In the genomic region with DNA sequence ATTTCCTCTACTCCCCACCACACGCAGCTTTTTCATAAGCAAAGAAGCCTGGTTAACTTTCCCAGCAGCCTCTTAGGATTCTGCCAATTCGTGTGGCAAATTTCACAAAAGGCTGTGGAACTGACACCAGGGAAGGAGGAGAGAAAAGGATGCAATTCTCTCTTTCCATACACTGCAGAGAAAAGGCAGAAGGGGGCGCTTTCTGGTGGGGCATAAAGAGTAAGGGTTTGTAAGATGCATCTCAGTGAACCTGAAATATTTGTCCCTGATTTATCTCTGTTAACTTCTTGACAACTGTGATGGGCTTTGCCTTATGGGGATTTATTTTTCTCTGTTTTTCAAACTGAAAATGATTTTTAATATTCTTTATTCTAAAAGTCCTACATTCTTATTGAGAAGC, we compare ENCODE assay signal across 2 cellular contexts.
TF ChIP-seq lines count a peak whose summit lies in the region.

No MANE protein-coding gene starts in this region.

TF ChIP-seq in liver, 16 proteins besides CTCF, POLR2A, EP300 and RAD21:
- no peak for TF ChIP-seq SP1 (IDR thresholded peaks at IDR 0.05)
- TF ChIP-seq YY1 (IDR thresholded peaks at IDR 0.05), result no peak
- no peak for TF ChIP-seq RXRA (IDR thresholded peaks at IDR 0.05)
- TF ChIP-seq HNF4A (conservative IDR thresholded peaks at IDR 0.05), result no peak
- TF ChIP-seq, protein P1, sequence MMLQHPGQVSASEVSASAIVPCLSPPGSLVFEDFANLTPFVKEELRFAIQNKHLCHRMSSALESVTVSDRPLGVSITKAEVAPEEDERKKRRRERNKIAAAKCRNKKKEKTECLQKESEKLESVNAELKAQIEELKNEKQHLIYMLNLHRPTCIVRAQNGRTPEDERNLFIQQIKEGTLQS (IDR thresholded peaks at IDR 0.05), result no peak

TF ChIP-seq in HepG2, 621 proteins besides CTCF, POLR2A, EP300 and RAD21:
- TF ChIP-seq YEATS4 (CRISPR knock-in tag; IDR thresholded peaks at IDR 0.05; ENCODE audit: borderline replicate concordance), result no peak
